18 cellular contexts compared by ENCODE assay signal in the genomic region with DNA sequence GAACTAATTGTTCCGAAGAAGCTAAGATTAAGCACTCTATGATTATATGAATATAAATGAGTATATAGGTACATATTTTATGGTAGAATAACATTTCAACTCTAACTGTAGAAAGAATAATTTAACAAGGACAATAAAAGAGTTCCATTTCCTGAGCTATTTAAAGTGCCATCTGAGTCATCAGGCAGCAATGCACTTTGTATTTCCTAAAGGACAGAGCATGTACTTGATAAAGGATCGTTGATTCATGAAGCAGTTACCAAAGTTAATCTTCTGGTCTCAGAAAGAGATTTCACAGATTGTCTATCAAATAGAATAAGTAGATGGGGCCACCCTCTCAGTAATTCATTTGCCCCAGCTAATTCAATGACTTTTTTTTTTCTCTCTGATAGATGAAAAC.
A peak's percentile ranks its signal among the peaks of the same experiment; 100 is the strongest.
DNase-seq lines count a peak whose midpoint lies in the region; ATAC-seq and TF ChIP-seq lines count a peak whose summit lies in the region.
"Had no signal": no experiment of that assay in that cellular context is flagged by ENCODE, and none has a peak within 500 bp of the region (broad histone marks: within the 10 kb centered on the region; RNA-seq: fewer than 3 reads in every experiment).

No MANE protein-coding gene starts in this region.

- H3K79me2 ChIP-seq in GM23338 (replicated peaks; ENCODE audit: insufficient read depth) = no peaks in the 10 kb centered on the region
- H3K79me2 ChIP-seq in OCI-LY7 (ENCODE audit: insufficient read depth, low read depth, low read length) = no peaks in the 10 kb centered on the region

- H3K4me2 ChIP-seq in GM23338 (peak overlapping the region; percentile 11), OCI-LY7 (ENCODE audit: low read length) (no peak overlapping the region)
- H3K4me2 ChIP-seq: BLaER1 had no signal

- no peak overlapping the region for H2AFZ ChIP-seq in GM23338
- peak overlapping the region; percentile 46; the same call in 1 of the 2 replicates for H2AFZ ChIP-seq in OCI-LY7 (ENCODE audit: low read length)

- no peaks in the 10 kb centered on the region; the same call in 2 of the 3 replicates for H3K9me3 Mint-ChIP-seq in GM23338
- peaks cover 13% of the 10 kb centered on the region for H3K9me3 Mint-ChIP-seq in activated T-helper 1 cell treated with anti-CD3 and anti-CD28 coated beads, Interleukin-12 subunit alpha, Interleukin-12 subunit beta, Interleukin-2, Interleukin-4 antibody, amounts not matched to agents 30 ng/mL and 10 ng/mL and 1 ng/mL, durations not matched to agents 14 hours and 24 hours and 36 hours

- no peak for DNase-seq in GM23338 (ENCODE audit: low spot score)
- DNase-seq in OCI-LY7 (ENCODE audit: low spot score) = no peak
- peak; percentile 5 for DNase-seq in choroid plexus epithelial cell (ENCODE audit: low read depth)
- DNase-seq in kidney tubule cell (ENCODE audit: low spot score) = peak; percentile 42
- DNase-seq in activated T-helper 1 cell treated with anti-CD3 and anti-CD28 coated beads, Interleukin-12 subunit alpha, Interleukin-12 subunit beta, Interleukin-2, Interleukin-4 antibody, amounts not matched to agents 30 ng/mL and 10 ng/mL and 1 ng/mL, durations not matched to agents 14 hours and 24 hours and 36 hours (ENCODE audit: low spot score) = no peak
- DNase-seq in GM03348 (ENCODE audit: low spot score) = no peak
- no peak for DNase-seq in cerebellar nuclear complex (lab: John Stamatoyannopoulos, UW)
- DNase-seq: activated CD4-positive, alpha-beta T cell treated with anti-CD3 and anti-CD28 coated beads for 48 hours; activated naive CD8-positive, alpha-beta T cell treated with anti-CD3 and anti-CD28 coated beads, Interleukin-2, amount 50 U/mL, for 24 hours; activated T-cell treated with anti-CD3 and anti-CD28 coated beads, Interleukin-2, amount 50 U/mL, for 24 hours; left ventricle myocardium inferior; MM.1S; NCI-H2107; sigmoid colon had no signal

- H3K4me3 ChIP-seq in GM23338 (no peak overlapping the region), OCI-LY7 (ENCODE audit: low read depth, low read length, poor library complexity, severe bottlenecking) (no peak overlapping the region), choroid plexus epithelial cell (ENCODE audit: low read depth, low read length) (no peak overlapping the region)
- H3K4me3 ChIP-seq: BLaER1, left ventricle myocardium inferior, sigmoid colon had no signal

- intact Hi-C loops in OCI-LY7 (cut with micrococcal nuclease; ENCODE audit: unreplicated experiment) = no loop called here
- intact Hi-C loops in activated T-helper 1 cell treated with anti-CD3 and anti-CD28 coated beads, Interleukin-12 subunit alpha, Interleukin-12 subunit beta, Interleukin-2, Interleukin-4 antibody, amounts not matched to agents 30 ng/mL and 10 ng/mL and 1 ng/mL, durations not matched to agents 14 hours and 24 hours and 36 hours (cut with micrococcal nuclease) = no loop called here

- H3F3A ChIP-seq in GM23338 (replicated peaks; ENCODE audit: low read depth) = no peaks in the 10 kb centered on the region

- H3K9me2 ChIP-seq in GM23338 (ENCODE audit: insufficient read depth) (0 out of 2 replicates have a peak, but pooled peaks cover 5% of the 10 kb centered on the region), OCI-LY7 (ENCODE audit: insufficient read depth, low read length) (no peaks in the 10 kb centered on the region)

- H3K4me1 ChIP-seq in GM23338 (ENCODE audit: insufficient read depth) = peaks cover 11% of the 10 kb centered on the region
- peaks cover 17% of the 10 kb centered on the region for H3K4me1 ChIP-seq in OCI-LY7 (ENCODE audit: insufficient read depth, low read length, poor library complexity, severe bottlenecking)
- H3K4me1 ChIP-seq: BLaER1, left ventricle myocardium inferior had no signal

- CTCF ChIA-PET in OCI-LY7 (lab: Charles Lee; ENCODE audit: unreplicated experiment) = no interaction called here

- no peak overlapping the region for H3K27ac Mint-ChIP-seq in GM23338
- no peak overlapping the region for H3K27ac Mint-ChIP-seq in activated T-helper 1 cell treated with anti-CD3 and anti-CD28 coated beads, Interleukin-12 subunit alpha, Interleukin-12 subunit beta, Interleukin-2, Interleukin-4 antibody, amounts not matched to agents 30 ng/mL and 10 ng/mL and 1 ng/mL, durations not matched to agents 14 hours and 24 hours and 36 hours
- H3K27ac Mint-ChIP-seq: activated naive CD8-positive, alpha-beta T cell treated with anti-CD3 and anti-CD28 coated beads, Interleukin-2, amount 50 U/mL, for 24 hours; activated T-cell treated with anti-CD3 and anti-CD28 coated beads, Interleukin-2, amount 50 U/mL, for 24 hours; natural killer cell treated with Interleukin-12 subunit alpha and Interleukin-12 subunit beta and Interleukin-15 and Interleukin-18, amount 100 ng/mL, for 72 hours; T-helper 1 cell treated with Interleukin-12 subunit alpha and Interleukin-12 subunit beta and Interleukin-4 antibody, amounts not matched to agents 30 μg/mL and 1 μg/mL, for 36 hours had no signal

- H3K9me3 ChIP-seq in OCI-LY7 (ENCODE audit: low read length) = no peaks in the 10 kb centered on the region; the same call in 1 of the 2 replicates
- H3K9me3 ChIP-seq: BLaER1, sigmoid colon had no signal

- no peaks in the 10 kb centered on the region for H3K27me3 ChIP-seq in GM23338 (ENCODE audit: insufficient read depth)
- H3K27me3 ChIP-seq: BLaER1, sigmoid colon had no signal

- H4K20me1 ChIP-seq in GM23338 (replicated peaks; ENCODE audit: insufficient read depth) (no peaks in the 10 kb centered on the region), OCI-LY7 (ENCODE audit: insufficient read depth, low read length) (no peaks in the 10 kb centered on the region)
- H4K20me1 ChIP-seq: BLaER1 had no signal

- H3K27ac ChIP-seq in GM23338 (ENCODE audit: low read depth) (no peak overlapping the region), OCI-LY7 (ENCODE audit: low read depth, low read length, poor library complexity, severe bottlenecking) (no peak overlapping the region)
- H3K27ac ChIP-seq: BLaER1, left ventricle myocardium inferior, sigmoid colon had no signal

- ATAC-seq in GM23338 (no peak), GM21390 (IDR thresholded peaks at IDR 0.05; ENCODE audit: unreplicated experiment) (no peak)
- ATAC-seq: activated naive CD8-positive, alpha-beta T cell treated with anti-CD3 and anti-CD28 coated beads, Interleukin-2, amount 50 U/mL, for 24 hours; natural killer cell treated with Interleukin-12 subunit alpha and Interleukin-12 subunit beta and Interleukin-15 and Interleukin-18, amount 100 ng/mL, for 72 hours had no signal

- POLR2A ChIA-PET in OCI-LY7 (lab: Charles Lee) = interaction anchor here (0.9 to 9.1 kb wide), 7 partner anchors 9 to 48 kb away, joined by 3 to 103 read pairs (median 4); no protein-coding TSS in a partner anchor

- BruUV-seq in OCI-LY7 (replicated peaks; lab: Mats Ljungman, UMichigan) = no TSS peak

- H3K36me3 Mint-ChIP-seq in GM23338 (ENCODE audit: low read depth) = no peaks in the 10 kb centered on the region
- no peaks in the 10 kb centered on the region for H3K36me3 Mint-ChIP-seq in activated T-helper 1 cell treated with anti-CD3 and anti-CD28 coated beads, Interleukin-12 subunit alpha, Interleukin-12 subunit beta, Interleukin-2, Interleukin-4 antibody, amounts not matched to agents 30 ng/mL and 10 ng/mL and 1 ng/mL, durations not matched to agents 14 hours and 24 hours and 36 hours (ENCODE audit: low read depth)

- no peak overlapping the region for H3K4me3 Mint-ChIP-seq in GM23338
- H3K4me3 Mint-ChIP-seq in activated T-helper 1 cell treated with anti-CD3 and anti-CD28 coated beads, Interleukin-12 subunit alpha, Interleukin-12 subunit beta, Interleukin-2, Interleukin-4 antibody, amounts not matched to agents 30 ng/mL and 10 ng/mL and 1 ng/mL, durations not matched to agents 14 hours and 24 hours and 36 hours = no peak overlapping the region
- H3K4me3 Mint-ChIP-seq: activated naive CD8-positive, alpha-beta T cell treated with anti-CD3 and anti-CD28 coated beads, Interleukin-2, amount 50 U/mL, for 24 hours; activated T-cell treated with anti-CD3 and anti-CD28 coated beads, Interleukin-2, amount 50 U/mL, for 24 hours; natural killer cell treated with Interleukin-12 subunit alpha and Interleukin-12 subunit beta and Interleukin-15 and Interleukin-18, amount 100 ng/mL, for 72 hours; T-helper 1 cell treated with Interleukin-12 subunit alpha and Interleukin-12 subunit beta and Interleukin-4 antibody, amounts not matched to agents 30 μg/mL and 1 μg/mL, for 36 hours had no signal

- peaks cover 2% of the 10 kb centered on the region for H3K27me3 Mint-ChIP-seq in GM23338 (ENCODE audit: insufficient read depth, low read depth, poor library complexity)
- H3K27me3 Mint-ChIP-seq in activated T-helper 1 cell treated with anti-CD3 and anti-CD28 coated beads, Interleukin-12 subunit alpha, Interleukin-12 subunit beta, Interleukin-2, Interleukin-4 antibody, amounts not matched to agents 30 ng/mL and 10 ng/mL and 1 ng/mL, durations not matched to agents 14 hours and 24 hours and 36 hours (ENCODE audit: insufficient read depth) = no peaks in the 10 kb centered on the region
- H3K27me3 Mint-ChIP-seq: activated naive CD8-positive, alpha-beta T cell treated with anti-CD3 and anti-CD28 coated beads, Interleukin-2, amount 50 U/mL, for 24 hours; activated T-cell treated with anti-CD3 and anti-CD28 coated beads, Interleukin-2, amount 50 U/mL, for 24 hours; natural killer cell treated with Interleukin-12 subunit alpha and Interleukin-12 subunit beta and Interleukin-15 and Interleukin-18, amount 100 ng/mL, for 72 hours had no signal

- H3K4me1 Mint-ChIP-seq in GM23338 = peaks cover 17% of the 10 kb centered on the region
- H3K4me1 Mint-ChIP-seq in activated T-helper 1 cell treated with anti-CD3 and anti-CD28 coated beads, Interleukin-12 subunit alpha, Interleukin-12 subunit beta, Interleukin-2, Interleukin-4 antibody, amounts not matched to agents 30 ng/mL and 10 ng/mL and 1 ng/mL, durations not matched to agents 14 hours and 24 hours and 36 hours (ENCODE audit: low read depth) = no peaks in the 10 kb centered on the region
- H3K4me1 Mint-ChIP-seq: activated naive CD8-positive, alpha-beta T cell treated with anti-CD3 and anti-CD28 coated beads, Interleukin-2, amount 50 U/mL, for 24 hours had no signal

- no peaks in the 10 kb centered on the region for H3K36me3 ChIP-seq in GM23338 (ENCODE audit: insufficient read depth)
- no peaks in the 10 kb centered on the region for H3K36me3 ChIP-seq in OCI-LY7 (ENCODE audit: insufficient read depth, low read length)
- H3K36me3 ChIP-seq: BLaER1, left ventricle myocardium inferior, sigmoid colon had no signal

- no peak for TF ChIP-seq CTCF in GM23338 (conservative IDR thresholded peaks at IDR 0.05; ENCODE audit: low read depth in 2 of 2)
- TF ChIP-seq CTCF in OCI-LY7 (conservative IDR thresholded peaks at IDR 0.05; ENCODE audit: low read length) = no peak
- TF ChIP-seq CTCF in choroid plexus epithelial cell (conservative IDR thresholded peaks at IDR 0.05; ENCODE audit: low read depth, low read length) = no peak

Comparison
In these comparisons a context has a peak if more than half of its experiments do, and no peak if none do; other contexts are left out.
1. DNase-seq: peak in choroid plexus epithelial cell (single experiment) and kidney tubule cell (single experiment); none in GM23338 (single experiment), OCI-LY7 (single experiment), activated T-helper 1 cell treated with anti-CD3 and anti-CD28 coated beads, Interleukin-12 subunit alpha, Interleukin-12 subunit beta, Interleukin-2, Interleukin-4 antibody, amounts not matched to agents 30 ng/mL and 10 ng/mL and 1 ng/mL, durations not matched to agents 14 hours and 24 hours and 36 hours (single experiment), GM03348 (single experiment) and cerebellar nuclear complex (0 of 2).